ENCODE assay signal across 13 cellular contexts in the genomic region with DNA sequence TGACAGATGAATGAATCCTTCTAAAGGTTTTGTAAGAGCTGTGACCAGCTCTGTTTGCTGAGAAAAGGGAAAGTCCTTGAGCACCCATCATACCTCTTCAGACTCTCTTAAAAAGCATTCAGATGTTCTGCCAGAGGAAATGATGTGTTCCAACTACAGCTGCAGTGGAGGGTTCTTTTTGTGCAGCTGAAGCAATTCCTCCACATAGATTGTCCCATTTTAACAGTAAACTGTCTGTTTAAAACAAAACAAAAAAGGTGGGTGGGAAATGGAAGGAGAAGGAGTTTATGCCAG.
DNase-seq lines count a peak whose midpoint lies in the region; ATAC-seq and TF ChIP-seq lines count a peak whose summit lies in the region.
"Had no signal": no experiment of that assay in that cellular context is flagged by ENCODE, and none has a peak within 500 bp of the region (broad histone marks: within the 10 kb centered on the region; RNA-seq: fewer than 3 reads in every experiment).

No MANE protein-coding gene starts in this region.

- peak; percentile 72 for ATAC-seq in HG02610 (IDR thresholded peaks at IDR 0.05; ENCODE audit: unreplicated experiment)
- peak; percentile 7; the same call in 1 of the 3 replicates for ATAC-seq in SK-N-SH treated with all-trans-retinoic acid at 6 μM for 48 hours
- peak; percentile 66 for ATAC-seq in memory B cell (ENCODE audit: low read depth)
- no peak for ATAC-seq in activated T-cell treated with anti-CD3 and anti-CD28 coated beads, Interleukin-2, amount 50 U/mL, for 72 hours (replicated peaks in 1 of 2)

- peak overlapping the region; percentile 44 for H3K4me3 Mint-ChIP-seq in memory B cell
- no peak overlapping the region for H3K4me3 Mint-ChIP-seq in activated T-cell treated with anti-CD3 and anti-CD28 coated beads, Interleukin-2, amount 50 U/mL, for 72 hours
- no peak overlapping the region for H3K4me3 Mint-ChIP-seq in activated CD4-positive, alpha-beta T cell treated with anti-CD3 and anti-CD28 coated beads, Interleukin-2, amount 10 ng/mL, durations not matched to agents 24 days and 14 days
- H3K4me3 Mint-ChIP-seq: neural crest cell had no signal

- peak overlapping the region; percentile 49 for H3K27ac Mint-ChIP-seq in memory B cell
- H3K27ac Mint-ChIP-seq in activated T-cell treated with anti-CD3 and anti-CD28 coated beads, Interleukin-2, amount 50 U/mL, for 72 hours = no peak overlapping the region
- H3K27ac Mint-ChIP-seq in activated CD4-positive, alpha-beta T cell treated with anti-CD3 and anti-CD28 coated beads, Interleukin-2, amount 10 ng/mL, durations not matched to agents 24 days and 14 days = no peak overlapping the region

- no peaks in the 10 kb centered on the region for H3K36me3 Mint-ChIP-seq in memory B cell
- no peaks in the 10 kb centered on the region for H3K36me3 Mint-ChIP-seq in activated T-cell treated with anti-CD3 and anti-CD28 coated beads, Interleukin-2, amount 50 U/mL, for 72 hours (ENCODE audit: insufficient read depth in 2 of 2)
- H3K36me3 Mint-ChIP-seq in activated CD4-positive, alpha-beta T cell treated with anti-CD3 and anti-CD28 coated beads, Interleukin-2, amount 10 ng/mL, durations not matched to agents 24 days and 14 days (ENCODE audit: low read depth) = no peaks in the 10 kb centered on the region

- intact Hi-C loops in activated CD4-positive, alpha-beta T cell treated with anti-CD3 and anti-CD28 coated beads, Interleukin-2, amount 10 ng/mL, durations not matched to agents 24 days and 14 days (cut with micrococcal nuclease) = no loop called here

- H3K4me1 Mint-ChIP-seq in memory B cell = peaks cover 44% of the 10 kb centered on the region
- peaks cover 20% of the 10 kb centered on the region for H3K4me1 Mint-ChIP-seq in activated T-cell treated with anti-CD3 and anti-CD28 coated beads, Interleukin-2, amount 50 U/mL, for 72 hours (ENCODE audit: low read depth)
- H3K4me1 Mint-ChIP-seq in activated CD4-positive, alpha-beta T cell treated with anti-CD3 and anti-CD28 coated beads, Interleukin-2, amount 10 ng/mL, durations not matched to agents 24 days and 14 days = no peaks in the 10 kb centered on the region

- TF ChIP-seq CTCF in GM10266 (IDR thresholded peaks at IDR 0.05; ENCODE audit: control insufficient read depth, insufficient read depth, low read depth, missing control alignments) = no peak

- no peaks in the 10 kb centered on the region for H3K27me3 Mint-ChIP-seq in memory B cell
- H3K27me3 Mint-ChIP-seq in activated T-cell treated with anti-CD3 and anti-CD28 coated beads, Interleukin-2, amount 50 U/mL, for 72 hours (ENCODE audit: low read depth) = no peaks in the 10 kb centered on the region
- H3K27me3 Mint-ChIP-seq in activated CD4-positive, alpha-beta T cell treated with anti-CD3 and anti-CD28 coated beads, Interleukin-2, amount 10 ng/mL, durations not matched to agents 24 days and 14 days = no peaks in the 10 kb centered on the region

- DNase-seq in GM10266 (ENCODE audit: extremely low spot score) (peak; percentile 12), memory B cell (ENCODE audit: low spot score in 2 of 2) (no peak)
- DNase-seq in activated CD4-positive, alpha-beta T cell treated with anti-CD3 and anti-CD28 coated beads for 48 hours = no peak
- DNase-seq in activated T-cell treated with anti-CD3 and anti-CD28 coated beads, Interleukin-2, amount 50 U/mL, for 72 hours = no peak
- no peak for DNase-seq in activated CD4-positive, alpha-beta T cell treated with anti-CD3 and anti-CD28 coated beads, Interleukin-2, amount 10 ng/mL, durations not matched to agents 24 days and 14 days
- no peak for DNase-seq in stimulated activated CD4-positive, alpha-beta T cell treated with anti-CD3 and anti-CD28 coated beads, Interleukin-15, amount 100 ng/mL, for 24 hours
- DNase-seq: activated CD4-positive, alpha-beta T cell treated with anti-CD3 and anti-CD28 coated beads for 1 hour; central memory CD4-positive, alpha-beta T cell; NCI-H524 treated with DMSO at 0.1 percent for 48 hours; SJCRH30 had no signal

- no peaks in the 10 kb centered on the region for H3K9me3 Mint-ChIP-seq in memory B cell
- no peaks in the 10 kb centered on the region for H3K9me3 Mint-ChIP-seq in activated T-cell treated with anti-CD3 and anti-CD28 coated beads, Interleukin-2, amount 50 U/mL, for 72 hours
- no peaks in the 10 kb centered on the region for H3K9me3 Mint-ChIP-seq in activated CD4-positive, alpha-beta T cell treated with anti-CD3 and anti-CD28 coated beads, Interleukin-2, amount 10 ng/mL, durations not matched to agents 24 days and 14 days
- H3K9me3 Mint-ChIP-seq: neural crest cell had no signal

TF ChIP-seq in SK-N-SH treated with all-trans-retinoic acid at 6 μM for 48 hours, 23 proteins besides CTCF, POLR2A, EP300 and RAD21:
- no peak for TF ChIP-seq ARNTL (CRISPR knock-in tag; IDR thresholded peaks at IDR 0.05; ENCODE audit: borderline replicate concordance, low read depth)
- TF ChIP-seq, protein P1, sequence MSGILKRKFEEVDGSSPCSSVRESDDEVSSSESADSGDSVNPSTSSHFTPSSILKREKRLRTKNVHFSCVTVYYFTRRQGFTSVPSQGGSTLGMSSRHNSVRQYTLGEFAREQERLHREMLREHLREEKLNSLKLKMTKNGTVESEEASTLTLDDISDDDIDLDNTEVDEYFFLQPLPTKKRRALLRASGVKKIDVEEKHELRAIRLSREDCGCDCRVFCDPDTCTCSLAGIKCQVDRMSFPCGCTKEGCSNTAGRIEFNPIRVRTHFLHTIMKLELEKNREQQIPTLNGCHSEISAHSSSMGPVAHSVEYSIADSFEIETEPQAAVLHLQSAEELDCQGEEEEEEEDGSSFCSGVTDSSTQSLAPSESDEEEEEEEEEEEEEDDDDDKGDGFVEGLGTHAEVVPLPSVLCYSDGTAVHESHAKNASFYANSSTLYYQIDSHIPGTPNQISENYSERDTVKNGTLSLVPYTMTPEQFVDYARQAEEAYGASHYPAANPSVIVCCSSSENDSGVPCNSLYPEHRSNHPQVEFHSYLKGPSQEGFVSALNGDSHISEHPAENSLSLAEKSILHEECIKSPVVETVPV (CRISPR knock-in tag; IDR thresholded peaks at IDR 0.05) = no peak
TF ChIP-seq in SK-N-SH treated with all-trans-retinoic acid at 6 μM for 48 hours: peak in this region for 0.

Comparison
In these comparisons a context has a peak if more than half of its experiments do, and no peak if none do; other contexts are left out.
1. ATAC-seq: peak in HG02610 (single experiment), SK-N-SH treated with all-trans-retinoic acid at 6 μM for 48 hours (single experiment) and memory B cell (single experiment); none in activated T-cell treated with anti-CD3 and anti-CD28 coated beads, Interleukin-2, amount 50 U/mL, for 72 hours (0 of 2).